Comparison of ENCODE assay signal across 1 cellular context in the genomic region with DNA sequence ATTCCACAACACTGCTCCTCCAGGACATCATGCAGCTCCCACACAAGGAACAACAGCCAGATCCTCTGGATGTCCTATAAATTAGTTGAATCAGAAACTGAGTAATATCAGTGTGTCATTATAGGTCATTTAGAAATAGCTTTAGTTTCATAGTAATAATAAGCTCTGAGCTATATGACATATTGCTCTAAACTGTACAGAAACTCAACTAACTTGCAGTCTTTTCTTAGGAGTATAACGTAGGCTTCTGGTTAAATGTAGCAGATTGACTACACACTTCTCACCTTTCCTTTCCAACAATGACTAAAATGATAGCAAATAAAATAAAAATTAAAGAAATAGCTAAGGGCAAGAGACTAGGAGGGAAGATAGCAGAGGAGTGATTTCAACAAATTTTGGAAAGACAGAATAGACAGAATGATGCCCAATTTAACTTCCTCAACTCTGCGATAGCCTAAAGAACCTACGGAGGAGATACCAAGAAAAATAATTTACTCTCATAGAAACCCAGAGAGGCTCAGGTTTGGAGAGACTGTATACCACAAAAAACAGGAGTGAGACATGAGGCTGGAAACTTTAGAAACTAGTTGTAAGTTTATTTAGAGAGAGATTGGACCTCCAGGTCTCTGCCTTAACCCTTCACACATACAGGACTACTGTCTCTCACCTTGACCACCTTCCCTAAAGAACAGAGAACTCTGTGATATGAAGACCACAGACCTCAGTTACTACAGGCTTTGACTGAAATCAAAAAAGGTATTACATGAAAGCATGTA.
TF ChIP-seq lines count a peak whose summit lies in the region.

No MANE protein-coding gene starts in this region.

TF ChIP-seq in GM23338, 12 proteins besides CTCF, POLR2A, EP300 and RAD21 (continued from another document):
- TF ChIP-seq, protein P1, sequence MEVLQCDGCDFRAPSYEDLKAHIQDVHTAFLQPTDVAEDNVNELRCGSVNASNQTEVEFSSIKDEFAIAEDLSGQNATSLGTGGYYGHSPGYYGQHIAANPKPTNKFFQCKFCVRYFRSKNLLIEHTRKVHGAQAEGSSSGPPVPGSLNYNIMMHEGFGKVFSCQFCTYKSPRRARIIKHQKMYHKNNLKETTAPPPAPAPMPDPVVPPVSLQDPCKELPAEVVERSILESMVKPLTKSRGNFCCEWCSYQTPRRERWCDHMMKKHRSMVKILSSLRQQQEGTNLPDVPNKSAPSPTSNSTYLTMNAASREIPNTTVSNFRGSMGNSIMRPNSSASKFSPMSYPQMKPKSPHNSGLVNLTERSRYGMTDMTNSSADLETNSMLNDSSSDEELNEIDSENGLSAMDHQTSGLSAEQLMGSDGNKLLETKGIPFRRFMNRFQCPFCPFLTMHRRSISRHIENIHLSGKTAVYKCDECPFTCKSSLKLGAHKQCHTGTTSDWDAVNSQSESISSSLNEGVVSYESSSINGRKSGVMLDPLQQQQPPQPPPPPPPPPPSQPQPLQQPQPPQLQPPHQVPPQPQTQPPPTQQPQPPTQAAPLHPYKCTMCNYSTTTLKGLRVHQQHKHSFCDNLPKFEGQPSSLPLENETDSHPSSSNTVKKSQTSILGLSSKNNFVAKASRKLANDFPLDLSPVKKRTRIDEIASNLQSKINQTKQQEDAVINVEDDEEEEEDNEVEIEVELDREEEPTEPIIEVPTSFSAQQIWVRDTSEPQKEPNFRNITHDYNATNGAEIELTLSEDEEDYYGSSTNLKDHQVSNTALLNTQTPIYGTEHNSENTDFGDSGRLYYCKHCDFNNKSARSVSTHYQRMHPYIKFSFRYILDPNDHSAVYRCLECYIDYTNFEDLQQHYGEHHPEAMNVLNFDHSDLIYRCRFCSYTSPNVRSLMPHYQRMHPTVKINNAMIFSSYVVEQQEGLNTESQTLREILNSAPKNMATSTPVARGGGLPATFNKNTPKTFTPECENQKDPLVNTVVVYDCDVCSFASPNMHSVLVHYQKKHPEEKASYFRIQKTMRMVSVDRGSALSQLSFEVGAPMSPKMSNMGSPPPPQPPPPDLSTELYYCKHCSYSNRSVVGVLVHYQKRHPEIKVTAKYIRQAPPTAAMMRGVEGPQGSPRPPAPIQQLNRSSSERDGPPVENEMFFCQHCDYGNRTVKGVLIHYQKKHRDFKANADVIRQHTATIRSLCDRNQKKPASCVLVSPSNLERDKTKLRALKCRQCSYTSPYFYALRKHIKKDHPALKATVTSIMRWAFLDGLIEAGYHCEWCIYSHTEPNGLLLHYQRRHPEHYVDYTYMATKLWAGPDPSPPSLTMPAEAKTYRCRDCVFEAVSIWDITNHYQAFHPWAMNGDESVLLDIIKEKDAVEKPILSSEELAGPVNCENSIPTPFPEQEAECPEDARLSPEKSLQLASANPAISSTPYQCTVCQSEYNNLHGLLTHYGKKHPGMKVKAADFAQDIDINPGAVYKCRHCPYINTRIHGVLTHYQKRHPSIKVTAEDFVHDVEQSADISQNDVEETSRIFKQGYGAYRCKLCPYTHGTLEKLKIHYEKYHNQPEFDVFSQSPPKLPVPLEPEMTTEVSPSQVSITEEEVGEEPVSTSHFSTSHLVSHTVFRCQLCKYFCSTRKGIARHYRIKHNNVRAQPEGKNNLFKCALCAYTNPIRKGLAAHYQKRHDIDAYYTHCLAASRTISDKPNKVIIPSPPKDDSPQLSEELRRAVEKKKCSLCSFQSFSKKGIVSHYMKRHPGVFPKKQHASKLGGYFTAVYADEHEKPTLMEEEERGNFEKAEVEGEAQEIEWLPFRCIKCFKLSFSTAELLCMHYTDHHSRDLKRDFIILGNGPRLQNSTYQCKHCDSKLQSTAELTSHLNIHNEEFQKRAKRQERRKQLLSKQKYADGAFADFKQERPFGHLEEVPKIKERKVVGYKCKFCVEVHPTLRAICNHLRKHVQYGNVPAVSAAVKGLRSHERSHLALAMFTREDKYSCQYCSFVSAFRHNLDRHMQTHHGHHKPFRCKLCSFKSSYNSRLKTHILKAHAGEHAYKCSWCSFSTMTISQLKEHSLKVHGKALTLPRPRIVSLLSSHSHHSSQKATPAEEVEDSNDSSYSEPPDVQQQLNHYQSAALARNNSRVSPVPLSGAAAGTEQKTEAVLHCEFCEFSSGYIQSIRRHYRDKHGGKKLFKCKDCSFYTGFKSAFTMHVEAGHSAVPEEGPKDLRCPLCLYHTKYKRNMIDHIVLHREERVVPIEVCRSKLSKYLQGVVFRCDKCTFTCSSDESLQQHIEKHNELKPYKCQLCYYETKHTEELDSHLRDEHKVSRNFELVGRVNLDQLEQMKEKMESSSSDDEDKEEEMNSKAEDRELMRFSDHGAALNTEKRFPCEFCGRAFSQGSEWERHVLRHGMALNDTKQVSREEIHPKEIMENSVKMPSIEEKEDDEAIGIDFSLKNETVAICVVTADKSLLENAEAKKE (CRISPR knock-in tag; IDR thresholded peaks at IDR 0.05), result no peak
- TF ChIP-seq ZNF331 (CRISPR knock-in tag; IDR thresholded peaks at IDR 0.05; ENCODE audit: low read depth) (no peak), NANOG (IDR thresholded peaks at IDR 0.05; ENCODE audit: borderline replicate concordance) (no peak), CREB1 (CRISPR knock-in tag; IDR thresholded peaks at IDR 0.05; ENCODE audit: low read depth) (no peak), ZNF114 (CRISPR knock-in tag; IDR thresholded peaks at IDR 0.05) (no peak)
